Comparison of ENCODE assay signal across 1 cellular context in the genomic region with DNA sequence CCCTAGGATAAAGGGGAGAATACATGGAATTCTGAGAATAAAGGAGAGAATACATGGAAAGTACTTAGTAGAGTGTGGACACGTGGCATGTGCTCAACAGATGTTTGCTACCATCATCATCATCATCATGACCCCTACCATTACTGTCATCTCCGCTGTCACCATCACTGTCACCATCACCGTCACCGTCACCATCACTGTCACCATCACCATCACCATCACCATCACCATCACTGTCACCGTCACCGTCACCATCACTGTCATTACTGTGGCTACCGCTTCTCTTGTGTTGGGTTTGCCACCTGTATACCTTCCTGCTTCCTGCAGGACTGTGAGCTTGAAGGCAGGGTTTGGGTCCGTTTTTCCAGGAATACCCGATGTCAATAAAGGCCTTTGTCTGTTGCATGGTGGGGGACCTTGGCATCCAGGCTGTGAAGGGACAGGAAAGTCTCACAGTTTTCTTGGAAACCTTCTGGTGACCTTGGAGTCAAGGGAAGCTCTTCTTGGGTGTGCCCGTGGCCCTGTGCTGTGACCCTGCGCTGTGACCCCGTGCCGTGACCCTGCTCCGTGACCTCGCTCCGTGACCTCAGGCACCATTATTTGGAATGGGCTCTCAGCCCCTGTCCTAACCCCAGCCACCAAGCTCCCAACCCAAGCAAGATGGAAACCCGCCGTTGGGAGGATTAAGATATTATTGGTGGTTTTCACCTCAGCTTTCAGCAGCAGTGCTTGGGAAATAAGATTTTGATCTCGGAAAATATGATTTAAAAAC.
TF ChIP-seq lines count a peak whose summit lies in the region.

No MANE protein-coding gene starts in this region.

TF ChIP-seq in H1, 55 proteins besides CTCF, POLR2A, EP300 and RAD21:
- TF ChIP-seq SP4 (IDR thresholded peaks at IDR 0.05; ENCODE audit: low read length): no peak
